ENCODE assay signal across 9 cellular contexts in the genomic region with DNA sequence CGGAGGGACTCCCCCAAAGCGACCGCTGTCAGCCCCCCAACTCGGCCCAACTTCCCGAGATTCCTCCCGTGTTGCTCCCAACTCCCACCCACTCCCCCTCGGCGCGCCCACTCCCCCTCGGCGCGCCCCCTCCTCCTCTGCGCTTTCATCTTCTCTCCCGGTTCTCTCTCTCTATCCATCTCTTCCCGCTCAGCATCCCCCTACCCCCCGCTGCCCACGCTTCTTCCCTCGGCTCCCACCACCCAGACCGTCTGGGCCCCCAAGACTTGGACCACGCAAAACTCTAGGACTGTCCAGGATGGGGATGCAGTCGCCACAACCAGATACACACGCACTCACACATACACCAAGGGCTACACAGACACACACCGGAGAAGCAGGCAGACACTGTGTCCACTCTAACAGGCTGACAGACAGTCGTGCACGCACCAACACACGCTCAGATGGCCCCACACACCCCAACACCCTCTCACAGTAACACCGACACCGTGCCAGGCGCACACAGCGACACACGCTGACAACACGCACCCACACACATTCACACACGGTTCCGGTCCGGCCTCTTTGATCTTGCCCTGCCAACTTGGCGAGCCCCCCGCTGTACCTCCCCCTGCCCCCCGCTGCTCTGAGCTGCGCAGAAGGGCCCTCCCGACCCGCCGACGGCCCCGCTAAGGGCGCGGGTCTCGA. TPM values are rescaled to one million over a fixed set of nuclear protein-coding genes. Genes with fewer than 3 reads are reported as not detected.
A peak's percentile ranks its signal among the peaks of the same experiment; 100 is the strongest.
DNase-seq lines count a peak whose midpoint lies in the region; ATAC-seq lines count a peak whose summit lies in the region.
"Had no signal": no experiment of that assay in that cellular context is flagged by ENCODE, and none has a peak within 500 bp of the region (broad histone marks: within the 10 kb centered on the region; RNA-seq: fewer than 3 reads in every experiment).

No MANE protein-coding gene starts in this region.

- ATAC-seq in left lobe of liver (peak; percentile 24), esophagus mucosa (no peak)

- H3K27ac ChIP-seq in substantia nigra (ENCODE audit: low read depth, low read length, poor library complexity, severe bottlenecking) = peak overlapping the region; percentile 90

- H3K27ac Mint-ChIP-seq in activated naive CD8-positive, alpha-beta T cell = no peak overlapping the region

- H3K9me3 Mint-ChIP-seq in activated naive CD8-positive, alpha-beta T cell (ENCODE audit: low read depth) = no peaks in the 10 kb centered on the region

- peaks cover 16% of the 10 kb centered on the region for H3K4me1 Mint-ChIP-seq in activated naive CD8-positive, alpha-beta T cell (ENCODE audit: low read depth)

- DNase-seq in NCI-H82 (lab: John Stamatoyannopoulos, UW) (peak; percentile 29), NCI-H82 treated with DMSO at 0.1 percent for 48 hours (lab: John Stamatoyannopoulos, UW; ENCODE audit: unreplicated experiment) (no peak), left lobe of liver (ENCODE audit: low spot score) (no peak), substantia nigra (lab: John Stamatoyannopoulos, UW) (peak in 22 of 49 donors; percentile 26 to 68 (median 50)), kidney glomerular epithelial cell (lab: John Stamatoyannopoulos, UW) (no peak), AG08395 (ENCODE audit: low spot score) (no peak)

- H3K4me3 Mint-ChIP-seq in activated naive CD8-positive, alpha-beta T cell = peak overlapping the region; percentile 73

- peaks cover 38% of the 10 kb centered on the region for H3K27me3 Mint-ChIP-seq in activated naive CD8-positive, alpha-beta T cell

- no peaks in the 10 kb centered on the region for H3K36me3 Mint-ChIP-seq in activated naive CD8-positive, alpha-beta T cell

RNA-seq across cellular contexts. Expression of a gene that starts 1.1 kb away (rescaled TPM):
- total RNA-seq in left lobe of liver (0.58 TPM), esophagus mucosa (0.68 TPM)
- total RNA-seq: LHCN-M2 had no signal
